In the genomic region with DNA sequence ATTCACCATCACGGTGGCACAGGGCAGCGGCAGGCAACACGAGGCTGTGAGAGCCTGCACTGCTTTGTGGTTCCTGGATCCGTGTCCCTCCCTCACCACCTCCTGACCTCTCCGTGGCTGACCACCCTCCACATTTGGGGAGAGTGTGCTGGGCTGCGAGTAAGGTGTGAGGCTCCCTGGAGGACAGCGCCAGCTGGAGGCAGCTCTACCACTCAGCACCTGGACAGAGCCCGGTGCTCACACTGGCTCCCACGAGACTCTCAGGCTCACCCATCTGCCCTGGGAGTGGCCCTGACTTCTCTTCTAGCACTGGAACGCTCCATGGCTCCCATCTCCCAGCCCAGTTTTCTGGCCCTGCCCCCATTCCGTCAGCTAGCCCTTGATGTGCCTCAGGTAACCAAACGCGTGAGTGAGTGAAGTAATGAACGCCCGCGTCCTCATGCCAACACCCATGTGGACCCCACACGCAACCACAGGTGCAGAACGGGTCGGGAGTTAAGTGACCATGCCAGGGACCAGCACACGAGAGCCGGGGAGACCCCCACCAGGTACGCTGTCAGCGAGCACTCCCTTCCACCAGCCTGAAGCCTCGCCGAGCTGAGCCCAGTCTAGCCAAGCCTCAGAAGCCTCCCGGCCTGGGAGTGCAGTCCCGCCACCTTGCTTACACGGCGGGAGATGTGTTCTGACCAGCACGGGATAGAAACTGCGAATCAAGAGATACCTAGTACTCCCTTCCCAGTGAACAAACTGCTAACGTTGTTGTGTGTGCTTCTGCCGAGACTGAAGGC, we compare ENCODE assay signal across 20 cellular contexts.
"Had no signal": no experiment of that assay in that cellular context is flagged by ENCODE, and none has a peak within 500 bp of the region (broad histone marks: within the 10 kb centered on the region; RNA-seq: fewer than 3 reads in every experiment).

No MANE protein-coding gene starts in this region.

- H3K4me1 Mint-ChIP-seq: stimulated activated memory B cell treated with anti-CD40 and anti-IgM and Interleukin-4, amounts not matched to agents 10 μg/mL and 1 μg/mL and 100 μg/mL, for 72 hours had no signal

- H3K4me1 ChIP-seq: body of pancreas, lower lobe of right lung, tibial artery, vagina had no signal

- H3K36me3 ChIP-seq: lower lobe of right lung, neutrophil, vagina had no signal

- H3K9me3 ChIP-seq: body of pancreas, lower lobe of right lung, neutrophil, tibial artery, vagina had no signal

- DNase-seq: activated CD4-positive, alpha-beta T cell treated with anti-CD3 and anti-CD28 coated beads for 48 hours; activated CD8-positive, alpha-beta memory T cell treated with anti-CD3 and anti-CD28 coated beads, Interleukin-2, amount 50 U/mL, for 4 hours; activated CD8-positive, alpha-beta T cell treated with anti-CD3 and anti-CD28 coated beads, Interleukin-2, amount 10 ng/mL, durations not matched to agents 7 days and 5 days; activated gamma-delta T cell; activated T-cell treated with anti-CD3 and anti-CD28 coated beads, Interleukin-2, amount 50 U/mL, for 48 hours; amniotic stem cell; body of pancreas; cortex of kidney; effector CD4-positive, alpha-beta T cell; left cardiac atrium; lower lobe of right lung; naive B cell; retina; tibial artery had no signal

- H3K27ac Mint-ChIP-seq: activated CD8-positive, alpha-beta T cell treated with anti-CD3 and anti-CD28 coated beads, Interleukin-2, amount 10 ng/mL, durations not matched to agents 7 days and 5 days; activated naive CD8-positive, alpha-beta T cell; stimulated activated memory B cell treated with anti-CD40 and anti-IgM and Interleukin-4, amounts not matched to agents 10 μg/mL and 1 μg/mL and 100 μg/mL, for 72 hours had no signal

- H3K27me3 ChIP-seq: body of pancreas, neutrophil, tibial artery, vagina had no signal

- H3K27ac ChIP-seq: body of pancreas, lower lobe of right lung, neutrophil, tibial artery, vagina, VCaP had no signal

- H3K4me3 ChIP-seq: body of pancreas, lower lobe of right lung, tibial artery, vagina had no signal

- H3K4me3 Mint-ChIP-seq: activated CD8-positive, alpha-beta T cell treated with anti-CD3 and anti-CD28 coated beads, Interleukin-2, amount 10 ng/mL, durations not matched to agents 7 days and 5 days; activated naive CD8-positive, alpha-beta T cell; central memory CD8-positive, alpha-beta T cell; naive B cell; stimulated activated memory B cell treated with anti-CD40 and anti-IgM and Interleukin-4, amounts not matched to agents 10 μg/mL and 1 μg/mL and 100 μg/mL, for 72 hours had no signal

- H3K9me3 Mint-ChIP-seq: central memory CD8-positive, alpha-beta T cell had no signal

- H3K27me3 Mint-ChIP-seq: central memory CD8-positive, alpha-beta T cell; naive B cell; stimulated activated memory B cell treated with anti-CD40 and anti-IgM and Interleukin-4, amounts not matched to agents 10 μg/mL and 1 μg/mL and 100 μg/mL, for 72 hours had no signal
